In the genomic region with DNA sequence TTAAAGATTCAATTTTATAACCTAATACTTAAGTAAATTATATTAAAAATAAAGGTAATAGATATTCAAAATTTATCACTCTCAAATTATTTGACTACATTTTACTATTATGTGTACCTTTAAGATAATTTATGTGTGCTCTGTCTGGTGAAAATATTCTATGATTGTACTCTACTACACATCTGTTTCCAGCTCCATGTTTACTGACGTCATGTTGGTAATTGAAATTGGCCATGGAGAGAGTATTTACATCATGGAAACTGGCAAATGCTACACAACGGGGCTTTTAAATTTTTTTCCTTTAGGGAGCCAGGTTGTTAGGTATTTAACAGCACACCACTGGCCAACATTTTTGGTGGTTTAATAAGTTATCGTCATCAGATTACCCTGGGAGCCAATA, we compare ENCODE assay signal across 28 cellular contexts.
"Had no signal": no experiment of that assay in that cellular context is flagged by ENCODE, and none has a peak within 500 bp of the region (broad histone marks: within the 10 kb centered on the region; RNA-seq: fewer than 3 reads in every experiment).

No MANE protein-coding gene starts in this region.

- H3K4me3 ChIP-seq: colonic mucosa, coronary artery, dorsolateral prefrontal cortex, esophagus muscularis mucosa, esophagus squamous epithelium, gastrocnemius medialis, gastroesophageal sphincter, heart left ventricle, heart right ventricle had no signal

- FAIRE-seq: colon, endometrium, endothelial cell of umbilical vein, frontal cortex had no signal

- H3K9me3 ChIP-seq: colonic mucosa, esophagus muscularis mucosa, esophagus squamous epithelium, gastrocnemius medialis, gastroesophageal sphincter, heart left ventricle, heart right ventricle had no signal

- H3K4me1 ChIP-seq: colonic mucosa, esophagus squamous epithelium, foreskin keratinocyte, gastrocnemius medialis had no signal

- H3K36me3 ChIP-seq: colonic mucosa, esophagus muscularis mucosa, esophagus squamous epithelium, gastrocnemius medialis, gastroesophageal sphincter, heart left ventricle, heart right ventricle had no signal

- ATAC-seq: effector memory CD8-positive, alpha-beta T cell; esophagus mucosa; foreskin keratinocyte; gastrocnemius medialis; gastroesophageal sphincter; heart left ventricle; heart right ventricle had no signal

- DNase-seq: colonic mucosa; cortex of kidney; dermis blood vessel endothelial cell; dorsolateral prefrontal cortex; effector CD4-positive, alpha-beta T cell; effector CD8-positive, alpha-beta T cell; effector memory CD4-positive, alpha-beta T cell; effector memory CD8-positive, alpha-beta T cell; endodermal cell; erythroblast; esophagus squamous epithelium; foreskin fibroblast; foreskin keratinocyte; foreskin melanocyte; gastrocnemius medialis; glutamatergic neuron; head of caudate nucleus; heart left ventricle; heart right ventricle had no signal

- H3K27me3 ChIP-seq: colonic mucosa, esophagus muscularis mucosa, esophagus squamous epithelium, gastrocnemius medialis, gastroesophageal sphincter had no signal

- H3K27ac ChIP-seq: colonic mucosa, coronary artery, epithelial cell of prostate, esophagus muscularis mucosa, esophagus squamous epithelium, foreskin keratinocyte, gastrocnemius medialis, gastroesophageal sphincter, heart left ventricle, heart right ventricle had no signal
